Comparison of ENCODE assay signal across 1 cellular context in the genomic region with DNA sequence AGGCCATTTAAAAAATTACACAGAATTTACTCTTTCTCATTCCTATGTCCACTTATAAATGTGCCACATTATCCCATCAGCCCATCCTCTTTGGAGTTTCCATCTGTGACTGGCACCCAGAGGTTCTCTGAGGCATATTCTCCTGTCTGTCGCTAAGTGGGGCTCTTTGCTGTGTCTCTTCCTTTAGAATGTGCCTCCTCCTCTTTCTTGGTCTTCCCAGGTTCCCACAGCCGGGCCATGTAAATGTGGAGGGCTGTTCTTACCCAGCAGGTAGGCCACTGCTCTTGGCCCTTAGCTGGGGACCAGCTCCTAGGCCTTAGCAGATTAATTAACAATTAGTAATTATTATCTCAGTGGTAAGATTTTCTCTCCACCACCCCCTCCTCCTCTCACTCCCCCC.
TF ChIP-seq lines count a peak whose summit lies in the region.

No MANE protein-coding gene starts in this region.

TF ChIP-seq in H1, 55 proteins besides CTCF, POLR2A, EP300 and RAD21:
- TF ChIP-seq FOSL1 (IDR thresholded peaks at IDR 0.05; ENCODE audit: insufficient read depth, low read depth, low read length) (no peak), BACH1 (IDR thresholded peaks at IDR 0.05; ENCODE audit: low read length) (no peak), GABPA (IDR thresholded peaks at IDR 0.05; ENCODE audit: borderline replicate concordance, insufficient read depth, low read length) (no peak), SIN3A (conservative IDR thresholded peaks at IDR 0.05 in 1 of 2, IDR thresholded peaks at IDR 0.05 in 1 of 2; ENCODE audit: low read depth in 1 of 2, low read length in 2 of 2) (no peak), YY1 (IDR thresholded peaks at IDR 0.05; ENCODE audit: low read depth, low read length) (no peak), POU5F1 (IDR thresholded peaks at IDR 0.05; ENCODE audit: low read depth, low read length) (no peak), CTBP2 (IDR thresholded peaks at IDR 0.05; ENCODE audit: borderline replicate concordance, insufficient read depth, insufficient read length, low read length) (no peak), TAF7 (optimal IDR thresholded peaks at IDR 0.05; ENCODE audit: borderline replicate concordance, low read depth, low read length) (no peak), CREB1 (IDR thresholded peaks at IDR 0.05) (no peak), RXRA (IDR thresholded peaks at IDR 0.05; ENCODE audit: insufficient read depth, low read depth, low read length) (no peak), SP4 (IDR thresholded peaks at IDR 0.05; ENCODE audit: low read length) (no peak), RFX5 (IDR thresholded peaks at IDR 0.05; ENCODE audit: borderline replicate concordance, low read depth, low read length) (no peak), SRF (IDR thresholded peaks at IDR 0.05; ENCODE audit: low read depth, low read length) (no peak), RNF2 (IDR thresholded peaks at IDR 0.05; ENCODE audit: borderline replicate concordance, low read depth, low read length, missing control alignments, poor library complexity, severe bottlenecking) (no peak), SP1 (IDR thresholded peaks at IDR 0.05; ENCODE audit: low read depth, low read length) (no peak), SP2 (IDR thresholded peaks at IDR 0.05; ENCODE audit: low read length) (no peak)
- TF ChIP-seq, protein P1, sequence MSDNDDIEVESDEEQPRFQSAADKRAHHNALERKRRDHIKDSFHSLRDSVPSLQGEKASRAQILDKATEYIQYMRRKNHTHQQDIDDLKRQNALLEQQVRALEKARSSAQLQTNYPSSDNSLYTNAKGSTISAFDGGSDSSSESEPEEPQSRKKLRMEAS (IDR thresholded peaks at IDR 0.05): no peak
